Comparison of ENCODE assay signal across 1 cellular context in the genomic region with DNA sequence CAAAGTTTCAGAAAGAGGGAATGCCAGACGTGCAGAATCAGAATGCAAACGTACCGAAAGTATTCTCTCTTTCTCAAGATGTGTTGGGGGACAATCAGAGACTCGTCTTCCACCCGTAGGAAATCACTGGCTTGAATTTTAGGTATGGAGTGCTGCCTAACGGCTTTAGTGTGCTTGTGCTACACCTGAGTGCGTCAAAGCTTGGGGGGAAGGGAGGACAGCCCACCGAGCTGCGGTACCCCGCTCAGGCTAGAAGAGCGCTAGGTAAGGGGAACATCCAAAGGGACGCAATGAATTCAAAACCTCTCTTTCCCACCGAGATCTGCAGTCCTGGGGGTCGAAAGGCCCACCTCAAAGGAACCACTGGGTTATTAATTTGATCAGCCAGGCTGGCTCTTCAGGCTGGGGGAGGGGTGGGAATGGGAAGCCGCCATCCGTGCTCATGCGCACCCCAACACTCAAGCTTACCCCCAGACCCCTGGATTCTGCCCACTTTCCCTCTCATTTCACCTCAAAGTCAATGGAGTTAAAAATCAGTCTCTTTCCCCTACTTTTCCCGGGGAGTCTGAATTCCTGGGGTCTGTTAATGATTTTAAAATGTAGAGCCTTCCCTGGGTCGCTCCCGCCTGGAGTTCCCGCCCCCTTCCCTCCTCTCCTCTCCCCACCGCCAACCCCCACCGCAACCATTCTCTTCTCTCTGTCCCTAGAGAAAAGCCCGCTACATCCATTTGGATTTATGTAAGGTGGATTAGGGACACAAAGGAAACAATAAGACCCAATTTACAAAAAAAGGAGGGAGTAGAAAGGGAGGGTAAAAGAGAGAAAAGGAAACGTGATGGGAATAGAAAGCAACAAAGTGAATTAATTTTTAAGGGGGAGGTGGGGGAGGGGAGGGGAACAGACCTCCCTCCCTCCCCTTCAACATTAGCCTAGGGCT.
TF ChIP-seq lines count a peak whose summit lies in the region.

No MANE protein-coding gene starts in this region.

TF ChIP-seq in endothelial cell of umbilical vein, 7 proteins besides CTCF, POLR2A, EP300 and RAD21:
- TF ChIP-seq EZH2 (IDR thresholded peaks at IDR 0.05; ENCODE audit: borderline replicate concordance, low read depth, low read length, severe bottlenecking), result no peak
- TF ChIP-seq FOS (IDR thresholded peaks at IDR 0.05; ENCODE audit: borderline replicate concordance, insufficient read depth, low read length), result no peak
- no peak for TF ChIP-seq GATA2 (IDR thresholded peaks at IDR 0.05; ENCODE audit: insufficient read depth, insufficient read length, low read depth, low read length)
- TF ChIP-seq MYC (IDR thresholded peaks at IDR 0.05; ENCODE audit: low read depth, low read length), result no peak
- TF ChIP-seq, protein P1, sequence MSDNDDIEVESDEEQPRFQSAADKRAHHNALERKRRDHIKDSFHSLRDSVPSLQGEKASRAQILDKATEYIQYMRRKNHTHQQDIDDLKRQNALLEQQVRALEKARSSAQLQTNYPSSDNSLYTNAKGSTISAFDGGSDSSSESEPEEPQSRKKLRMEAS (IDR thresholded peaks at IDR 0.05; ENCODE audit: insufficient read depth, insufficient read length), result no peak
- no peak for TF ChIP-seq POLR2AphosphoS5 (IDR thresholded peaks at IDR 0.05; ENCODE audit: insufficient read depth, low read depth, low read length)
- TF ChIP-seq JUN (IDR thresholded peaks at IDR 0.05; ENCODE audit: borderline replicate concordance, insufficient read depth, insufficient read length, low read depth), result no peak
